ENCODE assay signal across 8 cellular contexts in the genomic region with DNA sequence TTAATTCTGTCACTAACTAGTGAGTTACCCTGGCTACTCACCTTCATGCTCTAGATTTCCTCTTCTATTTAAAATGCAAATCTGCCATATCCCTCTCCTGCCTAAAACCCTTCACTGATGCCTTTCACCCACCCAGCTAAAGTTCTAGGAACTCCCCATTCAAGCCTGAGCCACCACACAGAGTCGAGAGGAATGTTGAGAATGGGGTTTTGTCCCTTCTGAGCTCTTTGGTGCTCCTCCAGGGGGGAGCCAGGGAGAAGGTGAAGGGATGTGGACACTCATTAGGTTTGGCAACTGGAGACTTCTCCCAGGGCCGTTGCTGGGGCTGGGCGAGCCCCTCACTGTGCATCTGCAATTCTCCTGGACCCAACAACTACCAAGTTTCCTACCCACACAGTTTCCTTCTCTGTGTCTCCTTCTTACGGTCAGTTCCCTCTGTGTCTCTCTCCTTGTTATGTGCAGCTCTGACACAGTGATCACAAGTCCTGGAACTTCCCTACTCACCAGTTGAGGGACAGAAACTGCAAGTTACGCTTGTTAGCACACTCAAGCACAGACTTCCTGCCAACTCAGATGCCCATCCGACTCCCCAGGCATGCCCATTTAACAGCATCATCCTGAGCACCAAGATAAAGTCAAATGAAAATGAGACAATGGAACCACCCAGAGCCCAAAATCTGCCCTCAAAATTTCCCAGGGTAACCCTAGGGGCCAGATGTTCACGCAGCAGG.
DNase-seq lines count a peak whose midpoint lies in the region; ATAC-seq lines count a peak whose summit lies in the region.
"Had no signal": no experiment of that assay in that cellular context is flagged by ENCODE, and none has a peak within 500 bp of the region (broad histone marks: within the 10 kb centered on the region; RNA-seq: fewer than 3 reads in every experiment).

No MANE protein-coding gene starts in this region.

- H3K36me3 ChIP-seq in effector memory CD4-positive, alpha-beta T cell (ENCODE audit: control insufficient read depth, insufficient read depth, low read length) = no peaks in the 10 kb centered on the region

- H3K4me1 ChIP-seq in effector memory CD4-positive, alpha-beta T cell (ENCODE audit: control insufficient read depth, insufficient read depth, low read length, poor library complexity, severe bottlenecking) = peaks cover 23% of the 10 kb centered on the region

- H3K9me3 ChIP-seq in effector memory CD4-positive, alpha-beta T cell (ENCODE audit: control insufficient read depth, low read length) = no peaks in the 10 kb centered on the region

- no peaks in the 10 kb centered on the region for H3K27me3 ChIP-seq in effector memory CD4-positive, alpha-beta T cell (replicated peaks; ENCODE audit: control insufficient read depth, insufficient read depth, low read length, poor library complexity, severe bottlenecking)

- H3K4me1 Mint-ChIP-seq in stimulated activated effector memory CD8-positive, alpha-beta T cell treated with anti-CD3 and anti-CD28 coated beads, Interleukin-12 subunit alpha, Interleukin-12 subunit beta, amount 100 ng/mL, for 72 hours = peaks cover 76% of the 10 kb centered on the region

- peak overlapping the region; percentile 16 for H3K27ac ChIP-seq in effector memory CD4-positive, alpha-beta T cell (ENCODE audit: insufficient read depth, low read length, poor library complexity, severe bottlenecking)

- H3K27ac Mint-ChIP-seq in stimulated activated effector memory CD8-positive, alpha-beta T cell treated with anti-CD3 and anti-CD28 coated beads, Interleukin-12 subunit alpha, Interleukin-12 subunit beta, amount 100 ng/mL, for 72 hours = peak overlapping the region; percentile 85
- H3K27ac Mint-ChIP-seq: progenitor cell of endocrine pancreas had no signal

- H3K4me3 Mint-ChIP-seq in stimulated activated effector memory CD8-positive, alpha-beta T cell treated with anti-CD3 and anti-CD28 coated beads, Interleukin-12 subunit alpha, Interleukin-12 subunit beta, amount 100 ng/mL, for 72 hours = peak overlapping the region; percentile 49

- peaks cover 8% of the 10 kb centered on the region for H3K36me3 Mint-ChIP-seq in stimulated activated effector memory CD8-positive, alpha-beta T cell treated with anti-CD3 and anti-CD28 coated beads, Interleukin-12 subunit alpha, Interleukin-12 subunit beta, amount 100 ng/mL, for 72 hours

- ATAC-seq in GM18907 (IDR thresholded peaks at IDR 0.05; ENCODE audit: unreplicated experiment) (peak; percentile 76), HG03045 (IDR thresholded peaks at IDR 0.05; ENCODE audit: unreplicated experiment) (peak; percentile 79), GM18511 (IDR thresholded peaks at IDR 0.05; ENCODE audit: unreplicated experiment) (no peak)
- peak; percentile 68 for ATAC-seq in stimulated activated effector memory CD8-positive, alpha-beta T cell treated with anti-CD3 and anti-CD28 coated beads, Interleukin-12 subunit alpha, Interleukin-12 subunit beta, amount 100 ng/mL, for 72 hours

- no peak for DNase-seq in effector memory CD4-positive, alpha-beta T cell
- peak in 1 of 2 donors; percentile 56 for DNase-seq in stimulated activated effector memory CD8-positive, alpha-beta T cell treated with anti-CD3 and anti-CD28 coated beads, Interleukin-12 subunit alpha, Interleukin-12 subunit beta, amount 100 ng/mL, for 72 hours (ENCODE audit: low spot score in 2 of 2)
- no peak for DNase-seq in NK-92 (lab: John Stamatoyannopoulos, UW; ENCODE audit: unreplicated experiment)
- DNase-seq in NCI-H2081 treated with DMSO at 0.1 percent for 48 hours (lab: John Stamatoyannopoulos, UW) = no peak

- H3K9me3 Mint-ChIP-seq in stimulated activated effector memory CD8-positive, alpha-beta T cell treated with anti-CD3 and anti-CD28 coated beads, Interleukin-12 subunit alpha, Interleukin-12 subunit beta, amount 100 ng/mL, for 72 hours = no peaks in the 10 kb centered on the region

- no peak overlapping the region for H3K4me3 ChIP-seq in effector memory CD4-positive, alpha-beta T cell (ENCODE audit: insufficient read depth, low read depth, low read length, poor library complexity, severe bottlenecking)
